ENCODE assay signal across 1 cellular context in the genomic region with DNA sequence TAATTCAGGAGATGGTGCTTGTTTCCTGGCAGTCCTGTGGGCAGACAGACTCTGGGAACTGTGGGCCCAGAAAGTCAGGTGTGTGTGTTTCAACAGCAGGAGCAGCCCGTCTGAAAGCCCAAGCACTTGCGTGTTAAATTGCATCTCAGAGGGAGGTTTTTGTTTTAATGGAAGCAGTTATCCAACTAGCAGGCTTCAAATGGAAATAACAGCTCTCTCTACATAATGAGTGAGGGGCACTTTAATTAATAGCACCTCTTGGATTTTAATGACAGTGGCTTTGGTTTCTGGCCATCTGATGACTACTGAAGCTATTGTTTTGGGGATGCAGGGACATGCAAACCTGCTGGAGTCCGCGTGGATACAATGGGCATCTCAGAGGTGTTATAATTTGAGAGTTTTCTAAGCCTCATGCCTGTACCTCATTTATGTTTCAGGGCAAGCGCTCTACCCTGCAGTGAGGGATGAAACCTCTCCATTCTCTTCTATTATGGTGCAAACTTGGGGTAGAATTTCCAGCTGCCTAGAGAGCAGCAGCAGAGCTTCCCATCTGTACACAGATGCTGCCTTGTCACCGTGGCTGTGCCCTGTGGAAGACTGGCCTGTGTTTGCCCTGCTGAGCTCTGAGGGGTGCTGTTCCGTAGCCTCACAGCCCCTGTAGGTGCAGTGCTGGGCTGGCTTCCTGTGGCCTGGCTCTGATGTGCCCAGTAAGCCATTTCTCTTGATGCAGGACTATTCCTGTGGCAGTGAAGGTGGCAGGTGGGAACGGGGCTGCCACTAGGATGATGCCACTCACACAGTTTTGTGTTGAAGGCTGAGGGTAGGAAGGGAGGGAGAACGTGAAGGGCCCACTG.
TF ChIP-seq lines count a peak whose summit lies in the region.

No MANE protein-coding gene starts in this region.

TF ChIP-seq in SK-N-SH, 30 proteins besides CTCF, POLR2A, EP300 and RAD21 (continued from another document):
- TF ChIP-seq IRF3 (IDR thresholded peaks at IDR 0.05; ENCODE audit: low read depth, low read length) (no peak), GATA2 (CRISPR knock-in tag; IDR thresholded peaks at IDR 0.05) (no peak), TAF1 (IDR thresholded peaks at IDR 0.05; ENCODE audit: borderline replicate concordance, low read depth, low read length) (no peak), GABPA (IDR thresholded peaks at IDR 0.05; ENCODE audit: low read depth) (no peak), SIN3A (IDR thresholded peaks at IDR 0.05; ENCODE audit: borderline replicate concordance, low read depth, low read length) (no peak), USF2 (IDR thresholded peaks at IDR 0.05; ENCODE audit: borderline replicate concordance, low read depth, low read length) (no peak), ELF1 (IDR thresholded peaks at IDR 0.05) (no peak), REST (IDR thresholded peaks at IDR 0.05; ENCODE audit: low read depth, low read length) (no peak)
- TF ChIP-seq, protein P1, sequence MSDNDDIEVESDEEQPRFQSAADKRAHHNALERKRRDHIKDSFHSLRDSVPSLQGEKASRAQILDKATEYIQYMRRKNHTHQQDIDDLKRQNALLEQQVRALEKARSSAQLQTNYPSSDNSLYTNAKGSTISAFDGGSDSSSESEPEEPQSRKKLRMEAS (IDR thresholded peaks at IDR 0.05; ENCODE audit: low read depth) = no peak
- TF ChIP-seq, protein P2, sequence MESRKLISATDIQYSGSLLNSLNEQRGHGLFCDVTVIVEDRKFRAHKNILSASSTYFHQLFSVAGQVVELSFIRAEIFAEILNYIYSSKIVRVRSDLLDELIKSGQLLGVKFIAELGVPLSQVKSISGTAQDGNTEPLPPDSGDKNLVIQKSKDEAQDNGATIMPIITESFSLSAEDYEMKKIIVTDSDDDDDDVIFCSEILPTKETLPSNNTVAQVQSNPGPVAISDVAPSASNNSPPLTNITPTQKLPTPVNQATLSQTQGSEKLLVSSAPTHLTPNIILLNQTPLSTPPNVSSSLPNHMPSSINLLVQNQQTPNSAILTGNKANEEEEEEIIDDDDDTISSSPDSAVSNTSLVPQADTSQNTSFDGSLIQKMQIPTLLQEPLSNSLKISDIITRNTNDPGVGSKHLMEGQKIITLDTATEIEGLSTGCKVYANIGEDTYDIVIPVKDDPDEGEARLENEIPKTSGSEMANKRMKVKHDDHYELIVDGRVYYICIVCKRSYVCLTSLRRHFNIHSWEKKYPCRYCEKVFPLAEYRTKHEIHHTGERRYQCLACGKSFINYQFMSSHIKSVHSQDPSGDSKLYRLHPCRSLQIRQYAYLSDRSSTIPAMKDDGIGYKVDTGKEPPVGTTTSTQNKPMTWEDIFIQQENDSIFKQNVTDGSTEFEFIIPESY (IDR thresholded peaks at IDR 0.05; ENCODE audit: borderline replicate concordance, low read depth) = no peak
TF ChIP-seq in SK-N-SH: peak in this region for 0.
